Comparison of ENCODE assay signal across 13 cellular contexts in the genomic region with DNA sequence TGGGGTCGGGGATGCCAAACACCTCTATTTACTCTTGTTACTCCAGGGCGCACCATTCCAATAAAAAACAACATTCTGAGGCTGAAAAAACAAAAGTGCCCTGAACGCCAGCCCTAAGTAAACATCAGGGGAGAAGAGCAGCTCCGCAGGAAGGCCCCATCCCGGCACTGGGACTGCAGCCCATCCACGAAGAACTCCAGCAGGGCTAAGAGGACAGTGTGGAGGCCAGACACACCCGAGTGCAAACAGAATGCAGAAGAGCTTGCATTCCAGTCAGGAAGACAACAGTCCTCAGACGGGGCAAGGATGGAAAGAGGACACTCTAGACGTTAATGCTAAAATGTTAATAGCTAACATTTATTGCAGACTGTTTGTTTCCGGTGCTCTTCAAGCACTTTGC. TPM values are rescaled to one million over a fixed set of nuclear protein-coding genes. Genes with fewer than 3 reads are reported as not detected.
DNase-seq lines count a peak whose midpoint lies in the region; ATAC-seq, FAIRE-seq and TF ChIP-seq lines count a peak whose summit lies in the region.
"Had no signal": no experiment of that assay in that cellular context is flagged by ENCODE, and none has a peak within 500 bp of the region (broad histone marks: within the 10 kb centered on the region; RNA-seq: fewer than 3 reads in every experiment).

No MANE protein-coding gene starts in this region.

- no peak overlapping the region; the same call in 1 of the 2 replicates for H2BK15ac ChIP-seq in H1 (ENCODE audit: low read length)

- no peak for ATAC-seq in stimulated activated naive CD8-positive, alpha-beta T cell treated with anti-CD3 and anti-CD28 coated beads, Interleukin-15, amount 100 ng/mL, for 72 hours
- ATAC-seq in stimulated activated naive CD8-positive, alpha-beta T cell treated with anti-CD3 and anti-CD28 coated beads, Interleukin-15, Interleukin-2, amounts not matched to agents 100 U/mL and 50 U/mL, for 24 hours: no peak
- ATAC-seq in GM19035 (IDR thresholded peaks at IDR 0.05; ENCODE audit: unreplicated experiment): no peak

- peaks cover 43% of the 10 kb centered on the region for H3K27me3 Mint-ChIP-seq in stimulated activated naive CD8-positive, alpha-beta T cell treated with anti-CD3 and anti-CD28 coated beads, Interleukin-15, amount 100 ng/mL, for 72 hours
- no peaks in the 10 kb centered on the region for H3K27me3 Mint-ChIP-seq in nephron progenitor cell (ENCODE audit: low read depth, poor library complexity)

- CTCF ChIA-PET in H1 (lab: Charles Lee; ENCODE audit: partially characterized antibody): interaction anchor here (0.7 to 1.0 kb wide), 5 partner anchors 9 to 255 kb away, joined by 3 read pairs; no protein-coding TSS in a partner anchor

- H4K5ac ChIP-seq in H1 (ENCODE audit: insufficient read length, low read depth, low read length): no peak overlapping the region

- H3K27ac ChIP-seq in H1 (ENCODE audit: low read depth, low read length): no peak overlapping the region
- no peak overlapping the region for H3K27ac ChIP-seq in Karpas-422 (ENCODE audit: low read length)
- H3K27ac ChIP-seq: prostate gland had no signal

- H3K4me1 Mint-ChIP-seq in stimulated activated naive CD8-positive, alpha-beta T cell treated with anti-CD3 and anti-CD28 coated beads, Interleukin-15, amount 100 ng/mL, for 72 hours: peaks cover 10% of the 10 kb centered on the region
- H3K4me1 Mint-ChIP-seq in nephron progenitor cell: peaks cover 85% of the 10 kb centered on the region

- no peak for TF ChIP-seq POLR2A in H1 (IDR thresholded peaks at IDR 0.05; ENCODE audit: control extremely low read depth in 1 of 2, low read depth in 2 of 2, low read length in 2 of 2)

- no peak for DNase-seq in stimulated activated naive CD8-positive, alpha-beta T cell treated with anti-CD3 and anti-CD28 coated beads, Interleukin-15, amount 100 ng/mL, for 72 hours
- DNase-seq in stimulated activated naive CD8-positive, alpha-beta T cell treated with anti-CD3 and anti-CD28 coated beads, Interleukin-15, Interleukin-2, amounts not matched to agents 100 U/mL and 50 U/mL, for 24 hours: no peak
- DNase-seq in H1 (ENCODE audit: low read depth in 1 of 2, low spot score in 2 of 2) (no peak), nephron progenitor cell (no peak), SKM-1 treated with dmso at 0.1 percent for 144 hours (lab: John Stamatoyannopoulos, UW; ENCODE audit: unreplicated experiment) (no peak), Karpas-422 (no peak), NCI-H2029 treated with DMSO at 0.1 percent for 48 hours (lab: John Stamatoyannopoulos, UW) (no peak)
- DNase-seq: activated CD4-positive, alpha-beta T cell treated with anti-CD3 and anti-CD28 coated beads, Interleukin-2, amount 50 U/mL, for 4 hours had no signal

- H3K14ac ChIP-seq in H1 (ENCODE audit: insufficient read length): no peak overlapping the region

- H2BK12ac ChIP-seq in H1 (ENCODE audit: low read depth, low read length): peak overlapping the region; percentile 76; the same call in 1 of the 2 replicates

- H3K9ac ChIP-seq in H1 (replicated peaks in 1 of 4; ENCODE audit: extremely low read depth in 1 of 4, low read depth in 3 of 4, low read length in 3 of 4) (no peak overlapping the region), Karpas-422 (ENCODE audit: low read length) (no peak overlapping the region)

- no peaks in the 10 kb centered on the region for H3K9me3 Mint-ChIP-seq in stimulated activated naive CD8-positive, alpha-beta T cell treated with anti-CD3 and anti-CD28 coated beads, Interleukin-15, amount 100 ng/mL, for 72 hours
- no peaks in the 10 kb centered on the region for H3K9me3 Mint-ChIP-seq in nephron progenitor cell

- TF ChIP-seq CTCF in H1 (IDR thresholded peaks at IDR 0.05; ENCODE audit: control extremely low read depth in 1 of 3, insufficient read depth in 1 of 3, low read depth in 1 of 3, low read length in 3 of 3): no peak
- TF ChIP-seq CTCF in nephron progenitor cell (IDR thresholded peaks at IDR 0.05): no peak

- no peak overlapping the region for H3K56ac ChIP-seq in H1 (replicated peaks; ENCODE audit: insufficient read length, low read depth, low read length)

- no peaks in the 10 kb centered on the region for H3K79me1 ChIP-seq in H1 (ENCODE audit: low read depth, low read length)

- no peak overlapping the region for H4K91ac ChIP-seq in H1 (replicated peaks; ENCODE audit: insufficient read length, low read length)

- no peak for FAIRE-seq in H1 (lab: Jason Lieb, UNC)
- FAIRE-seq: H54, islet of Langerhans had no signal

- peak overlapping the region; percentile 70; the same call in 1 of the 2 replicates for H2AK5ac ChIP-seq in H1 (ENCODE audit: low read depth, low read length)

- no peak overlapping the region for H3K4me3 ChIP-seq in H1 (ENCODE audit: extremely low read depth in 1 of 4, insufficient read depth in 2 of 4, low read depth in 3 of 4, low read length in 4 of 4)
- no peak overlapping the region for H3K4me3 ChIP-seq in Karpas-422 (ENCODE audit: low read length)

- TF ChIP-seq RAD21 in H1 (IDR thresholded peaks at IDR 0.05 in 1 of 2, conservative IDR thresholded peaks at IDR 0.05 in 1 of 2; ENCODE audit: low read depth in 2 of 2, low read length in 2 of 2): no peak

- H3K4me1 ChIP-seq in H1 (replicated peaks in 1 of 4; ENCODE audit: control insufficient read depth in 3 of 4, insufficient read depth in 4 of 4, low read length in 3 of 4) (peaks cover 7 to 45% (median 28%) of the 10 kb centered on the region in 4 experiments), Karpas-422 (ENCODE audit: low read length) (no peaks in the 10 kb centered on the region)
- H3K4me1 ChIP-seq: prostate gland had no signal

- no peak overlapping the region for H4K8ac ChIP-seq in H1 (ENCODE audit: extremely low read depth, insufficient read depth, low read length)

- no peak for TF ChIP-seq EP300 in H1 (IDR thresholded peaks at IDR 0.05; ENCODE audit: borderline replicate concordance in 1 of 2, low read depth in 2 of 2, low read length in 2 of 2)

- no peaks in the 10 kb centered on the region for H4K20me1 ChIP-seq in H1 (replicated peaks in 1 of 2; ENCODE audit: control insufficient read depth in 1 of 2, insufficient read depth in 2 of 2, low read length in 2 of 2)
- H4K20me1 ChIP-seq in Karpas-422 (ENCODE audit: insufficient read depth, low read depth, low read length): no peaks in the 10 kb centered on the region

- no peaks in the 10 kb centered on the region for H3K36me3 Mint-ChIP-seq in nephron progenitor cell (ENCODE audit: low read depth)

- H2AFZ ChIP-seq in H1 (ENCODE audit: low read length) (no peak overlapping the region), Karpas-422 (ENCODE audit: low read length) (no peak overlapping the region)

- H3K23ac ChIP-seq in H1 (ENCODE audit: insufficient read length): no peak overlapping the region

- peak overlapping the region; percentile 49; the same call in 1 of the 2 replicates for H2BK5ac ChIP-seq in H1 (ENCODE audit: low read depth, low read length)

- peak overlapping the region; percentile 44 for H3K18ac ChIP-seq in H1 (ENCODE audit: extremely low read depth, low read length)

- H3K79me2 ChIP-seq in H1 (ENCODE audit: control insufficient read depth in 1 of 2, insufficient read depth in 2 of 2, low read length in 2 of 2) (no peaks in the 10 kb centered on the region), Karpas-422 (ENCODE audit: low read length) (no peaks in the 10 kb centered on the region)

- H3K36me3 ChIP-seq in H1 (ENCODE audit: control insufficient read depth in 2 of 4, insufficient read depth in 4 of 4, low read length in 3 of 4) (no peaks in the 10 kb centered on the region), Karpas-422 (ENCODE audit: insufficient read depth, low read length) (no peaks in the 10 kb centered on the region)
- H3K36me3 ChIP-seq: prostate gland had no signal

- H3K9me3 ChIP-seq in H1 (ENCODE audit: insufficient read depth in 2 of 2, low read depth in 1 of 2, low read length in 1 of 2) (no peaks in the 10 kb centered on the region), Karpas-422 (ENCODE audit: low read length) (no peaks in the 10 kb centered on the region)
- H3K9me3 ChIP-seq: prostate gland had no signal

- H2BK20ac ChIP-seq in H1 (ENCODE audit: low read length): peak overlapping the region; percentile 76

- H3K27me3 ChIP-seq in H1 (replicated peaks in 1 of 4; ENCODE audit: control insufficient read depth in 3 of 4, extremely low read depth in 1 of 4, insufficient read depth in 3 of 4, low read length in 3 of 4) (no peaks in the 10 kb centered on the region), Karpas-422 (ENCODE audit: low read length) (no peaks in the 10 kb centered on the region)

- H3K23me2 ChIP-seq in H1 (ENCODE audit: low read depth, low read length): no peaks in the 10 kb centered on the region

- no peaks in the 10 kb centered on the region for H3K9me2 ChIP-seq in Karpas-422 (replicated peaks; ENCODE audit: insufficient read depth, low read length)

- H3K4ac ChIP-seq in H1 (replicated peaks; ENCODE audit: insufficient read length, low read depth, low read length): no peak overlapping the region

- H3K27ac Mint-ChIP-seq in stimulated activated naive CD8-positive, alpha-beta T cell treated with anti-CD3 and anti-CD28 coated beads, Interleukin-15, amount 100 ng/mL, for 72 hours: no peak overlapping the region
- H3K27ac Mint-ChIP-seq in nephron progenitor cell: peak overlapping the region; percentile 68

- WGBS in H1 (ENCODE audit: extremely low coverage in 1 of 2, insufficient coverage in 1 of 2, insufficient read length in 1 of 2, insufficient replicate concordance in 2 of 2, low coverage in 1 of 2, low lambda C conversion rate in 2 of 2, missing lambda C conversion rate in 1 of 2), 2 experiments: 76% methylated on average over 9 of the region's 10 CpGs; no CpG with 5 or more reads in 1 of the 2 experiments

- no peak overlapping the region for H2BK120ac ChIP-seq in H1 (replicated peaks; ENCODE audit: low read depth, low read length)

- peak overlapping the region; percentile 69 to 77 for H3K4me3 Mint-ChIP-seq in stimulated activated naive CD8-positive, alpha-beta T cell treated with anti-CD3 and anti-CD28 coated beads, Interleukin-15, amount 100 ng/mL, for 72 hours
- H3K4me3 Mint-ChIP-seq in nephron progenitor cell: peak overlapping the region; percentile 60

- POLR2A ChIA-PET in H1 (lab: Charles Lee; ENCODE audit: partially characterized antibody): no interaction called here

- H3K4me2 ChIP-seq in H1 (ENCODE audit: insufficient read depth in 1 of 2, low read depth in 2 of 2, low read length in 2 of 2): peak overlapping the region in 1 of 2 experiments; percentile 4; a peak in 1 of 4 replicates
- H3K4me2 ChIP-seq in Karpas-422 (ENCODE audit: low read depth, low read length, poor library complexity, severe bottlenecking): no peak overlapping the region

RNA-seq across cellular contexts. Expression of gene FAM240B, which starts 33.0 kb away (rescaled TPM):
- total RNA-seq in H1 (2021; fragmentation: NEBNext Ultra II Directional; extraction: Animal tissue kit (Norgen Biotek cat#: 25700)): not detected in 2 replicates
- not detected in 2 replicates for polyA plus RNA-seq in H1 (2011; rRNA removed)
- polyA plus RNA-seq in H1 (2011; cell fraction: cytosol; rRNA removed): not detected
- polyA plus RNA-seq in H1 (2011; cell fraction: nucleus; rRNA removed): not detected
- polyA plus RNA-seq in H1 (2012, experiment 1 of 2): not detected in 4 replicates
- polyA plus RNA-seq in H1 (2012, experiment 2 of 2): not detected
- polyA plus RNA-seq in H1 (2013, experiment 1 of 2): not detected
- not detected for polyA plus RNA-seq in H1 (2013, experiment 2 of 2)
- not detected in 2 replicates for polyA minus RNA-seq in H1 (2011; rRNA and poly(A)+ RNA removed)
- not detected for polyA minus RNA-seq in H1 (2011; cell fraction: cytosol; rRNA and poly(A)+ RNA removed)
- polyA minus RNA-seq in H1 (2011; cell fraction: nucleus; rRNA and poly(A)+ RNA removed): not detected
- total RNA-seq in Karpas-422 (2014; rRNA removed; shearing (Covaris generic); ENCODE audit: low replicate concordance): not detected in 2 replicates
- polyA plus RNA-seq: BJ had no signal
